Comparison of ENCODE assay signal across 25 cellular contexts in genomic region chr16:27641260-27641659, GRCh38.
"Had no signal": no experiment of that assay in that cellular context is flagged by ENCODE, and none has a peak within 500 bp of the region (broad histone marks: within the 10 kb centered on the region; RNA-seq: fewer than 3 reads in every experiment).

No MANE protein-coding gene starts in this region.

- H3K9me3 ChIP-seq: adrenal gland, Peyer's patch, SJCRH30, SK-N-SH had no signal

- H3K27me3 Mint-ChIP-seq: activated CD4-positive, alpha-beta T cell treated with anti-CD3 and anti-CD28 coated beads for 36 hours; activated CD8-positive, alpha-beta T cell treated with anti-CD3 and anti-CD28 coated beads for 36 hours; activated naive CD8-positive, alpha-beta T cell treated with anti-CD3 and anti-CD28 coated beads, Interleukin-2, amount 10 ng/mL, durations not matched to agents 7 days and 5 days had no signal

- H3K27ac ChIP-seq: adrenal gland, Peyer's patch, RWPE1, SJCRH30, VCaP had no signal

- H3K27ac Mint-ChIP-seq: activated CD4-positive, alpha-beta T cell treated with anti-CD3 and anti-CD28 coated beads for 36 hours; activated CD8-positive, alpha-beta T cell treated with anti-CD3 and anti-CD28 coated beads for 36 hours; activated naive CD8-positive, alpha-beta T cell treated with anti-CD3 and anti-CD28 coated beads, Interleukin-2, amount 10 ng/mL, durations not matched to agents 7 days and 5 days; activated T-cell treated with anti-CD3 and anti-CD28 coated beads, Interleukin-2, amount 50 U/mL, for 72 hours; activated T-helper 2 cell treated with anti-CD3 and anti-CD28 coated beads, Interferon-gamma antibody, Interleukin-2, Interleukin-4, amounts not matched to agents 10 μg/mL and 5 μg/mL and 100 μg/mL, durations not matched to agents 14 hours and 24 hours and 36 hours had no signal

- H3K4me3 ChIP-seq: adrenal gland, Peyer's patch, SJCRH30 had no signal

- H3K4me1 ChIP-seq: adrenal gland, Peyer's patch, SJCRH30 had no signal

- H3K36me3 ChIP-seq: adrenal gland, Peyer's patch, SJCRH30 had no signal

- H3K4me1 Mint-ChIP-seq: activated CD4-positive, alpha-beta T cell treated with anti-CD3 and anti-CD28 coated beads for 36 hours had no signal

- DNase-seq: activated CD4-positive, alpha-beta T cell treated with anti-CD3 and anti-CD28 coated beads for 36 hours; activated CD4-positive, alpha-beta T cell treated with anti-CD3 and anti-CD28 coated beads, Interleukin-2, amount 50 U/mL, for 1 hour; activated CD8-positive, alpha-beta memory T cell treated with anti-CD3 and anti-CD28 coated beads, Interleukin-2, amount 50 U/mL, for 4 hours; activated CD8-positive, alpha-beta T cell treated with anti-CD3 and anti-CD28 coated beads for 36 hours; activated naive CD4-positive, alpha-beta T cell treated with anti-CD3 and anti-CD28 coated beads, Interleukin-2, amount 50 U/mL, for 16 hours; activated naive CD8-positive, alpha-beta T cell treated with anti-CD3 and anti-CD28 coated beads, Interleukin-2, amount 10 ng/mL, durations not matched to agents 7 days and 5 days; activated T-cell treated with anti-CD3 and anti-CD28 coated beads, Interleukin-2, amount 50 U/mL, for 72 hours; adrenal gland; anterior cingulate cortex; KBM-7; NCI-H1092; NCI-H1417 treated with DMSO at 0.1 percent for 48 hours; NCI-H1694; NCI-H2029; NCI-H2107; NCI-H446; NCI-H524; Peyer's patch; Right ventricle myocardium superior; SK-N-SH; T-helper 1 cell had no signal

- H3K9me3 Mint-ChIP-seq: activated naive CD8-positive, alpha-beta T cell treated with anti-CD3 and anti-CD28 coated beads, Interleukin-2, amount 10 ng/mL, durations not matched to agents 7 days and 5 days; activated T-cell treated with anti-CD3 and anti-CD28 coated beads, Interleukin-2, amount 50 U/mL, for 72 hours; activated T-helper 2 cell treated with anti-CD3 and anti-CD28 coated beads, Interferon-gamma antibody, Interleukin-2, Interleukin-4, amounts not matched to agents 10 μg/mL and 5 μg/mL and 100 μg/mL, durations not matched to agents 14 hours and 24 hours and 36 hours had no signal

- H3K9ac ChIP-seq: SK-N-SH had no signal

- H3K4me3 Mint-ChIP-seq: activated CD4-positive, alpha-beta T cell treated with anti-CD3 and anti-CD28 coated beads for 36 hours; activated CD8-positive, alpha-beta T cell treated with anti-CD3 and anti-CD28 coated beads for 36 hours; activated naive CD8-positive, alpha-beta T cell treated with anti-CD3 and anti-CD28 coated beads, Interleukin-2, amount 10 ng/mL, durations not matched to agents 7 days and 5 days; activated T-cell treated with anti-CD3 and anti-CD28 coated beads, Interleukin-2, amount 50 U/mL, for 72 hours had no signal

- H3K4me2 ChIP-seq: SK-N-SH had no signal

- H3K27me3 ChIP-seq: adrenal gland, Peyer's patch, SJCRH30 had no signal
